ENCODE assay signal across 1 cellular context in genomic region chr2:59073257-59073656, GRCh38.
TF ChIP-seq lines count a peak whose summit lies in the region.

No MANE protein-coding gene starts in this region.

TF ChIP-seq in HepG2, 621 proteins besides CTCF, POLR2A, EP300 and RAD21 (continued from another document):
- TF ChIP-seq TFDP2 (CRISPR knock-in tag; IDR thresholded peaks at IDR 0.05) (no peak), HMG20B (CRISPR knock-in tag; conservative IDR thresholded peaks at IDR 0.05) (no peak; the same call in 1 of the 2 replicates), HHEX (CRISPR knock-in tag; IDR thresholded peaks at IDR 0.05) (peak; percentile 80), MTA1 (CRISPR knock-in tag; IDR thresholded peaks at IDR 0.05; ENCODE audit: borderline replicate concordance) (no peak), E2F1 (CRISPR knock-in tag; IDR thresholded peaks at IDR 0.05) (no peak), FOXA1 (IDR thresholded peaks at IDR 0.05) (no peak), FOXA1 (CRISPR knock-in tag; IDR thresholded peaks at IDR 0.05) (peak; percentile 82), ZNF850 (CRISPR knock-in tag; conservative IDR thresholded peaks at IDR 0.05) (no peak), ZNF180 (CRISPR knock-in tag; IDR thresholded peaks at IDR 0.05; ENCODE audit: borderline replicate concordance, low read depth) (no peak), CEBPB (IDR thresholded peaks at IDR 0.05; ENCODE audit: borderline replicate concordance, low read depth, low read length) (peak; percentile 73; the same call in 1 of the 2 replicates), ZNF256 (CRISPR knock-in tag; conservative IDR thresholded peaks at IDR 0.05) (no peak), DMAP1 (CRISPR knock-in tag; IDR thresholded peaks at IDR 0.05) (no peak), SIN3A (IDR thresholded peaks at IDR 0.05; ENCODE audit: borderline replicate concordance, low read depth, low read length) (no peak), ZBED4 (CRISPR knock-in tag; IDR thresholded peaks at IDR 0.05; ENCODE audit: borderline replicate concordance) (no peak)
- TF ChIP-seq, protein P1, sequence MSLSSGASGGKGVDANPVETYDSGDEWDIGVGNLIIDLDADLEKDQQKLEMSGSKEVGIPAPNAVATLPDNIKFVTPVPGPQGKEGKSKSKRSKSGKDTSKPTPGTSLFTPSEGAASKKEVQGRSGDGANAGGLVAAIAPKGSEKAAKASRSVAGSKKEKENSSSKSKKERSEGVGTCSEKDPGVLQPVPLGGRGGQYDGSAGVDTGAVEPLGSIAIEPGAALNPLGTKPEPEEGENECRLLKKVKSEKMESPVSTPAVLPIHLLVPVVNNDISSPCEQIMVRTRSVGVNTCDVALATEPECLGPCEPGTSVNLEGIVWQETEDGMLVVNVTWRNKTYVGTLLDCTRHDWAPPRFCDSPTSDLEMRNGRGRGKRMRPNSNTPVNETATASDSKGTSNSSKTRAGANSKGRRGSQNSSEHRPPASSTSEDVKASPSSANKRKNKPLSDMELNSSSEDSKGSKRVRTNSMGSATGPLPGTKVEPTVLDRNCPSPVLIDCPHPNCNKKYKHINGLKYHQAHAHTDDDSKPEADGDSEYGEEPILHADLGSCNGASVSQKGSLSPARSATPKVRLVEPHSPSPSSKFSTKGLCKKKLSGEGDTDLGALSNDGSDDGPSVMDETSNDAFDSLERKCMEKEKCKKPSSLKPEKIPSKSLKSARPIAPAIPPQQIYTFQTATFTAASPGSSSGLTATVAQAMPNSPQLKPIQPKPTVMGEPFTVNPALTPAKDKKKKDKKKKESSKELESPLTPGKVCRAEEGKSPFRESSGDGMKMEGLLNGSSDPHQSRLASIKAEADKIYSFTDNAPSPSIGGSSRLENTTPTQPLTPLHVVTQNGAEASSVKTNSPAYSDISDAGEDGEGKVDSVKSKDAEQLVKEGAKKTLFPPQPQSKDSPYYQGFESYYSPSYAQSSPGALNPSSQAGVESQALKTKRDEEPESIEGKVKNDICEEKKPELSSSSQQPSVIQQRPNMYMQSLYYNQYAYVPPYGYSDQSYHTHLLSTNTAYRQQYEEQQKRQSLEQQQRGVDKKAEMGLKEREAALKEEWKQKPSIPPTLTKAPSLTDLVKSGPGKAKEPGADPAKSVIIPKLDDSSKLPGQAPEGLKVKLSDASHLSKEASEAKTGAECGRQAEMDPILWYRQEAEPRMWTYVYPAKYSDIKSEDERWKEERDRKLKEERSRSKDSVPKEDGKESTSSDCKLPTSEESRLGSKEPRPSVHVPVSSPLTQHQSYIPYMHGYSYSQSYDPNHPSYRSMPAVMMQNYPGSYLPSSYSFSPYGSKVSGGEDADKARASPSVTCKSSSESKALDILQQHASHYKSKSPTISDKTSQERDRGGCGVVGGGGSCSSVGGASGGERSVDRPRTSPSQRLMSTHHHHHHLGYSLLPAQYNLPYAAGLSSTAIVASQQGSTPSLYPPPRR (CRISPR knock-in tag; IDR thresholded peaks at IDR 0.05; ENCODE audit: borderline replicate concordance) = peak; percentile 43; the same call in 1 of the 2 replicates
